In the genomic region with DNA sequence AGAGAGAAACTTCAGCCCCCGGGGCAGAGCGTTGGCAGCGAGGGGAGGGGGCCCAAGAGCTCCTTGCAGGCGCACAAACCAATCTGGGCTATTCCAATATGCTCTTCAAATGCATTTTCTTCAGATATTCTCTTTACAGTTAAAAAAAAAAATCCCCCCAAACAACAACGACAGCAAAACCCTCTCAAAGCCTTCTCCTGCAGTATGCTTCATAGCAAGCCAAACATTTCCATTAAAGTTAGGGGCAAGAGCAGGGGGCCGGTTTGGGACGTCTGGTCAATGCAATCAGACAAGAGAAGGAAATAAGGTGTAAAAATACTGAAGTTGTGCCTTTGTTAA, we compare ENCODE assay signal across 12 cellular contexts. TPM values are rescaled to one million over a fixed set of nuclear protein-coding genes. Genes with fewer than 3 reads are reported as not detected.
DNase-seq lines count a peak whose midpoint lies in the region; ATAC-seq, FAIRE-seq and TF ChIP-seq lines count a peak whose summit lies in the region.
"Had no signal": no experiment of that assay in that cellular context is flagged by ENCODE, and none has a peak within 500 bp of the region (broad histone marks: within the 10 kb centered on the region; RNA-seq: fewer than 3 reads in every experiment).

No MANE protein-coding gene starts in this region.

- H3K4me3 ChIP-seq in astrocyte (ENCODE audit: insufficient read depth, low read depth, low read length) = peak overlapping the region; percentile 28
- H3K4me3 ChIP-seq in thoracic aorta = peak overlapping the region; percentile 69
- no peak overlapping the region for H3K4me3 ChIP-seq in PC-9

- H3K4me2 ChIP-seq in astrocyte (ENCODE audit: low read length) (peak overlapping the region; percentile 82), PC-9 (no peak overlapping the region)

- H3K27ac ChIP-seq in astrocyte (ENCODE audit: low read depth, low read length) (no peak overlapping the region), thoracic aorta (no peak overlapping the region), PC-9 (no peak overlapping the region)

- no peak overlapping the region for H2AFZ ChIP-seq in astrocyte (ENCODE audit: low read depth, low read length)
- no peak overlapping the region for H2AFZ ChIP-seq in PC-9

- H3K36me3 ChIP-seq in astrocyte (ENCODE audit: insufficient read depth, low read length) (no peaks in the 10 kb centered on the region), thoracic aorta (no peaks in the 10 kb centered on the region), PC-9 (ENCODE audit: low read depth) (no peaks in the 10 kb centered on the region)

- no TSS peak for BruUV-seq in PC-9 (replicated peaks; lab: Mats Ljungman, UMichigan)

- H3K9ac ChIP-seq in astrocyte (ENCODE audit: low read length) = no peak overlapping the region

- peak overlapping the region; percentile 4 for H3K4me3 Mint-ChIP-seq in activated CD4-positive, alpha-beta T cell treated with anti-CD3 and anti-CD28 coated beads, Interleukin-2, amount 10 ng/mL, durations not matched to agents 7 days and 5 days
- H3K4me3 Mint-ChIP-seq in astrocyte (ENCODE audit: unreplicated experiment) = peak overlapping the region; percentile 80
- H3K4me3 Mint-ChIP-seq in memory B cell = peak overlapping the region; percentile 61

- H3K4me1 ChIP-seq in astrocyte (ENCODE audit: insufficient read depth, low read length) (no peaks in the 10 kb centered on the region), thoracic aorta (ENCODE audit: control insufficient read depth in 1 of 2, low read depth in 2 of 2) (peaks cover 2 to 12% of the 10 kb centered on the region in 2 donors), PC-9 (replicated peaks; ENCODE audit: insufficient read depth) (no peaks in the 10 kb centered on the region)

- DNase-seq in activated CD4-positive, alpha-beta T cell treated with anti-CD3 and anti-CD28 coated beads, Interleukin-2, amount 10 ng/mL, durations not matched to agents 7 days and 5 days = no peak
- no peak for DNase-seq in activated CD4-positive, alpha-beta T cell treated with anti-CD3 and anti-CD28 coated beads for 48 hours
- DNase-seq in astrocyte (ENCODE audit: low read depth) (no peak), memory B cell (ENCODE audit: low spot score in 2 of 2) (no peak), thoracic aorta (ENCODE audit: low spot score) (no peak), PC-9 (no peak), DMS 273 treated with DMSO at 0.1 percent for 48 hours (lab: John Stamatoyannopoulos, UW) (no peak)
- DNase-seq in effector CD4-positive, alpha-beta T cell = no peak
- DNase-seq: activated gamma-delta T cell treated with Interleukin-2 at 50 U/mL for 16 hours, MM.1S, SHP77 treated with DMSO at 0.1 percent for 48 hours had no signal

- H3K9me3 ChIP-seq in astrocyte (ENCODE audit: insufficient read depth, low read depth, low read length) (no peaks in the 10 kb centered on the region), thoracic aorta (no peaks in the 10 kb centered on the region), PC-9 (ENCODE audit: insufficient read depth, low read depth) (no peaks in the 10 kb centered on the region)

- H3K27me3 ChIP-seq in astrocyte (ENCODE audit: insufficient read depth, low read length) (peaks cover 50% of the 10 kb centered on the region), thoracic aorta (replicated peaks; ENCODE audit: insufficient read depth) (peaks cover 11% of the 10 kb centered on the region), PC-9 (ENCODE audit: insufficient read depth, low read depth) (peaks cover 67% of the 10 kb centered on the region)

- CTCF ChIA-PET in activated CD4-positive, alpha-beta T cell treated with anti-CD3 and anti-CD28 coated beads, Interleukin-2, amount 10 ng/mL, durations not matched to agents 7 days and 5 days (lab: Charles Lee) = no interaction called here
- CTCF ChIA-PET in PC-9 (lab: Charles Lee) = no interaction called here

- TF ChIP-seq CTCF in astrocyte (IDR thresholded peaks at IDR 0.05; ENCODE audit: insufficient read depth, low read depth, low read length) (no peak), thoracic aorta (IDR thresholded peaks at IDR 0.05) (no peak), PC-9 (conservative IDR thresholded peaks at IDR 0.05) (no peak)

- H3K9me2 ChIP-seq in PC-9 (ENCODE audit: insufficient read depth) = no peaks in the 10 kb centered on the region

- no peak overlapping the region for H3K27ac Mint-ChIP-seq in activated CD4-positive, alpha-beta T cell treated with anti-CD3 and anti-CD28 coated beads, Interleukin-2, amount 10 ng/mL, durations not matched to agents 7 days and 5 days
- H3K27ac Mint-ChIP-seq in astrocyte (ENCODE audit: unreplicated experiment) (no peak overlapping the region), memory B cell (no peak overlapping the region)

- no peaks in the 10 kb centered on the region for H3K36me3 Mint-ChIP-seq in activated CD4-positive, alpha-beta T cell treated with anti-CD3 and anti-CD28 coated beads, Interleukin-2, amount 10 ng/mL, durations not matched to agents 7 days and 5 days (ENCODE audit: low read depth)
- H3K36me3 Mint-ChIP-seq in astrocyte (ENCODE audit: low read depth, unreplicated experiment) (no peaks in the 10 kb centered on the region), memory B cell (no peaks in the 10 kb centered on the region)

- H3K79me2 ChIP-seq in astrocyte (ENCODE audit: insufficient read depth, low read length) (no peaks in the 10 kb centered on the region), PC-9 (ENCODE audit: low read depth) (no peaks in the 10 kb centered on the region)

- intact Hi-C loops in PC-9 (cut with micrococcal nuclease; ENCODE audit: unreplicated experiment) = no loop called here

- no peaks in the 10 kb centered on the region for H4K20me1 ChIP-seq in astrocyte (ENCODE audit: insufficient read depth, low read length)
- no peaks in the 10 kb centered on the region for H4K20me1 ChIP-seq in PC-9 (ENCODE audit: insufficient read depth)

- no peak for FAIRE-seq in astrocyte (lab: Jason Lieb, UNC)
- FAIRE-seq: frontal cortex had no signal

- H3F3A ChIP-seq in PC-9 (ENCODE audit: insufficient read depth, low read depth) = no peaks in the 10 kb centered on the region

- POLR2A ChIA-PET in activated CD4-positive, alpha-beta T cell treated with anti-CD3 and anti-CD28 coated beads, Interleukin-2, amount 10 ng/mL, durations not matched to agents 7 days and 5 days (lab: Charles Lee) = no interaction called here
- POLR2A ChIA-PET in PC-9 (lab: Charles Lee; ENCODE audit: unreplicated experiment) = no interaction called here

- H3K4me1 Mint-ChIP-seq in activated CD4-positive, alpha-beta T cell treated with anti-CD3 and anti-CD28 coated beads, Interleukin-2, amount 10 ng/mL, durations not matched to agents 7 days and 5 days = peaks cover 7% of the 10 kb centered on the region
- peaks cover 2% of the 10 kb centered on the region for H3K4me1 Mint-ChIP-seq in astrocyte (ENCODE audit: low read depth, unreplicated experiment)
- peaks cover 3% of the 10 kb centered on the region for H3K4me1 Mint-ChIP-seq in memory B cell

- no peak for ATAC-seq in memory B cell (ENCODE audit: low read depth)
- ATAC-seq in thoracic aorta (ENCODE audit: insufficient number of reproducible peaks, low FRiP score, low read depth) = no peak

- peaks cover 60% of the 10 kb centered on the region for H3K27me3 Mint-ChIP-seq in activated CD4-positive, alpha-beta T cell treated with anti-CD3 and anti-CD28 coated beads, Interleukin-2, amount 10 ng/mL, durations not matched to agents 7 days and 5 days
- peaks cover 62% of the 10 kb centered on the region for H3K27me3 Mint-ChIP-seq in astrocyte (ENCODE audit: low read depth, unreplicated experiment)
- peaks cover 12% of the 10 kb centered on the region for H3K27me3 Mint-ChIP-seq in memory B cell

- H3K9me3 Mint-ChIP-seq in activated CD4-positive, alpha-beta T cell treated with anti-CD3 and anti-CD28 coated beads, Interleukin-2, amount 10 ng/mL, durations not matched to agents 7 days and 5 days = no peaks in the 10 kb centered on the region
- H3K9me3 Mint-ChIP-seq in astrocyte (ENCODE audit: unreplicated experiment) (no peaks in the 10 kb centered on the region), memory B cell (no peaks in the 10 kb centered on the region)

RNA-seq across cellular contexts. Expression of a gene that starts 0.2 kb away (rescaled TPM):
- not detected for total RNA-seq in activated CD4-positive, alpha-beta T cell treated with anti-CD3 and anti-CD28 coated beads, Interleukin-2, amount 10 ng/mL, durations not matched to agents 7 days and 5 days
- total RNA-seq in astrocyte (not detected in 2 replicates), thoracic aorta (under 1 TPM in 1 of 2 donors, not detected in 1; 0.14 TPM), PC-9 (2021) (not detected in 2 replicates)

Comparison
In these comparisons a context has a peak if more than half of its experiments do, and no peak if none do; other contexts are left out.
1. H3K4me3 Mint-ChIP-seq: peak in every context shown above with its lines; median percentile 80 in astrocyte; 61 in memory B cell; 4 in activated CD4-positive, alpha-beta T cell treated with anti-CD3 and anti-CD28 coated beads, Interleukin-2, amount 10 ng/mL, durations not matched to agents 7 days and 5 days.